1 cellular context compared by ENCODE assay signal in genomic region chr11:119205574-119206511, GRCh38.
TF ChIP-seq lines count a peak whose summit lies in the region.

CBL (plus strand) TSS chr11:119206339; CDS start chr11:119206418, 79 bp downstream.

TF ChIP-seq in GM12878, 131 proteins besides CTCF, POLR2A, EP300 and RAD21 (continued from another document and continues in another):
- TF ChIP-seq SMAD5 (IDR thresholded peaks at IDR 0.05; ENCODE audit: low read depth) (0 out of 2 replicates have a peak, but pooled peaks have one; percentile 18), YY1 (IDR thresholded peaks at IDR 0.05; ENCODE audit: low read depth, low read length) (peak; percentile 68), SMC3 (IDR thresholded peaks at IDR 0.05; ENCODE audit: borderline replicate concordance, low read length) (peak; percentile 72), CBX5 (IDR thresholded peaks at IDR 0.05; ENCODE audit: low read depth) (no peak), RELB (IDR thresholded peaks at IDR 0.05; ENCODE audit: low read depth) (no peak), SKIL (IDR thresholded peaks at IDR 0.05; ENCODE audit: low read depth, poor library complexity, severe bottlenecking) (no peak), BRCA1 (IDR thresholded peaks at IDR 0.05; ENCODE audit: low read depth, low read length) (no peak), SMARCA5 (IDR thresholded peaks at IDR 0.05) (no peak), NR2C2 (IDR thresholded peaks at IDR 0.05; ENCODE audit: borderline replicate concordance, control insufficient read depth, insufficient read length, low read depth) (no peak), PKNOX1 (IDR thresholded peaks at IDR 0.05) (no peak), BCL3 (IDR thresholded peaks at IDR 0.05; ENCODE audit: borderline replicate concordance, insufficient read depth, low read depth, low read length, poor library complexity, severe bottlenecking) (no peak), MYC (IDR thresholded peaks at IDR 0.05; ENCODE audit: insufficient read depth, insufficient read length, insufficient replicate concordance, low read length, severe bottlenecking) (no peak), E2F4 (IDR thresholded peaks at IDR 0.05; ENCODE audit: low read depth, low read length) (no peak), KAT2A (conservative IDR thresholded peaks at IDR 0.05; ENCODE audit: control insufficient read depth, low read depth, low read length) (no peak), NR2F1 (conservative IDR thresholded peaks at IDR 0.05) (peak; percentile 34), CBX3 (IDR thresholded peaks at IDR 0.05; ENCODE audit: borderline replicate concordance, low read depth) (no peak), ZNF687 (IDR thresholded peaks at IDR 0.05) (no peak), PML (IDR thresholded peaks at IDR 0.05; ENCODE audit: low read length) (no peak), RUNX3 (IDR thresholded peaks at IDR 0.05; ENCODE audit: low read length) (no peak; the same call in 1 of the 2 replicates), WRNIP1 (IDR thresholded peaks at IDR 0.05; ENCODE audit: borderline replicate concordance, low read depth, low read length) (no peak), ZSCAN29 (IDR thresholded peaks at IDR 0.05) (no peak), RFX5 (IDR thresholded peaks at IDR 0.05; ENCODE audit: low read depth, low read length) (no peak), CHD4 (IDR thresholded peaks at IDR 0.05) (no peak), POU2F2 (IDR thresholded peaks at IDR 0.05; ENCODE audit: borderline replicate concordance, low read depth, low read length) (no peak), ATF3 (IDR thresholded peaks at IDR 0.05; ENCODE audit: borderline replicate concordance, extremely low read depth, low read depth, low read length) (no peak), EED (IDR thresholded peaks at IDR 0.05; ENCODE audit: low read depth) (no peak), RAD51 (IDR thresholded peaks at IDR 0.05) (no peak), NR2C1 (IDR thresholded peaks at IDR 0.05) (no peak), IRF5 (IDR thresholded peaks at IDR 0.05; ENCODE audit: borderline replicate concordance) (no peak), BCL11A (IDR thresholded peaks at IDR 0.05; ENCODE audit: low read depth, low read length) (no peak), TCF12 (IDR thresholded peaks at IDR 0.05; ENCODE audit: low read depth, low read length) (no peak), PAX5 (IDR thresholded peaks at IDR 0.05; ENCODE audit: borderline replicate concordance, low read depth, low read length) (no peak), BHLHE40 (IDR thresholded peaks at IDR 0.05; ENCODE audit: borderline replicate concordance in 1 of 2, low read depth in 2 of 2, low read length in 1 of 2) (peak; percentile 62 to 91; a peak in 2 of 4 replicates)
- TF ChIP-seq, protein P1, sequence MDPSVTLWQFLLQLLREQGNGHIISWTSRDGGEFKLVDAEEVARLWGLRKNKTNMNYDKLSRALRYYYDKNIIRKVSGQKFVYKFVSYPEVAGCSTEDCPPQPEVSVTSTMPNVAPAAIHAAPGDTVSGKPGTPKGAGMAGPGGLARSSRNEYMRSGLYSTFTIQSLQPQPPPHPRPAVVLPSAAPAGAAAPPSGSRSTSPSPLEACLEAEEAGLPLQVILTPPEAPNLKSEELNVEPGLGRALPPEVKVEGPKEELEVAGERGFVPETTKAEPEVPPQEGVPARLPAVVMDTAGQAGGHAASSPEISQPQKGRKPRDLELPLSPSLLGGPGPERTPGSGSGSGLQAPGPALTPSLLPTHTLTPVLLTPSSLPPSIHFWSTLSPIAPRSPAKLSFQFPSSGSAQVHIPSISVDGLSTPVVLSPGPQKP (IDR thresholded peaks at IDR 0.05; ENCODE audit: low read depth, low read length), result no peak; the same call in 1 of the 2 replicates
- TF ChIP-seq, protein P2, sequence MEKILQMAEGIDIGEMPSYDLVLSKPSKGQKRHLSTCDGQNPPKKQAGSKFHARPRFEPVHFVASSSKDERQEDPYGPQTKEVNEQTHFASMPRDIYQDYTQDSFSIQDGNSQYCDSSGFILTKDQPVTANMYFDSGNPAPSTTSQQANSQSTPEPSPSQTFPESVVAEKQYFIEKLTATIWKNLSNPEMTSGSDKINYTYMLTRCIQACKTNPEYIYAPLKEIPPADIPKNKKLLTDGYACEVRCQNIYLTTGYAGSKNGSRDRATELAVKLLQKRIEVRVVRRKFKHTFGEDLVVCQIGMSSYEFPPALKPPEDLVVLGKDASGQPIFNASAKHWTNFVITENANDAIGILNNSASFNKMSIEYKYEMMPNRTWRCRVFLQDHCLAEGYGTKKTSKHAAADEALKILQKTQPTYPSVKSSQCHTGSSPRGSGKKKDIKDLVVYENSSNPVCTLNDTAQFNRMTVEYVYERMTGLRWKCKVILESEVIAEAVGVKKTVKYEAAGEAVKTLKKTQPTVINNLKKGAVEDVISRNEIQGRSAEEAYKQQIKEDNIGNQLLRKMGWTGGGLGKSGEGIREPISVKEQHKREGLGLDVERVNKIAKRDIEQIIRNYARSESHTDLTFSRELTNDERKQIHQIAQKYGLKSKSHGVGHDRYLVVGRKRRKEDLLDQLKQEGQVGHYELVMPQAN (conservative IDR thresholded peaks at IDR 0.05), result peak; percentile 80; the same call in 1 of the 2 replicates
- TF ChIP-seq, protein P3, sequence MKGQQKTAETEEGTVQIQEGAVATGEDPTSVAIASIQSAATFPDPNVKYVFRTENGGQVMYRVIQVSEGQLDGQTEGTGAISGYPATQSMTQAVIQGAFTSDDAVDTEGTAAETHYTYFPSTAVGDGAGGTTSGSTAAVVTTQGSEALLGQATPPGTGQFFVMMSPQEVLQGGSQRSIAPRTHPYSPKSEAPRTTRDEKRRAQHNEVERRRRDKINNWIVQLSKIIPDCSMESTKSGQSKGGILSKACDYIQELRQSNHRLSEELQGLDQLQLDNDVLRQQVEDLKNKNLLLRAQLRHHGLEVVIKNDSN (IDR thresholded peaks at IDR 0.05; ENCODE audit: borderline replicate concordance, extremely low read length, insufficient read depth, low read depth, low read length), result no peak
- TF ChIP-seq, protein P4, sequence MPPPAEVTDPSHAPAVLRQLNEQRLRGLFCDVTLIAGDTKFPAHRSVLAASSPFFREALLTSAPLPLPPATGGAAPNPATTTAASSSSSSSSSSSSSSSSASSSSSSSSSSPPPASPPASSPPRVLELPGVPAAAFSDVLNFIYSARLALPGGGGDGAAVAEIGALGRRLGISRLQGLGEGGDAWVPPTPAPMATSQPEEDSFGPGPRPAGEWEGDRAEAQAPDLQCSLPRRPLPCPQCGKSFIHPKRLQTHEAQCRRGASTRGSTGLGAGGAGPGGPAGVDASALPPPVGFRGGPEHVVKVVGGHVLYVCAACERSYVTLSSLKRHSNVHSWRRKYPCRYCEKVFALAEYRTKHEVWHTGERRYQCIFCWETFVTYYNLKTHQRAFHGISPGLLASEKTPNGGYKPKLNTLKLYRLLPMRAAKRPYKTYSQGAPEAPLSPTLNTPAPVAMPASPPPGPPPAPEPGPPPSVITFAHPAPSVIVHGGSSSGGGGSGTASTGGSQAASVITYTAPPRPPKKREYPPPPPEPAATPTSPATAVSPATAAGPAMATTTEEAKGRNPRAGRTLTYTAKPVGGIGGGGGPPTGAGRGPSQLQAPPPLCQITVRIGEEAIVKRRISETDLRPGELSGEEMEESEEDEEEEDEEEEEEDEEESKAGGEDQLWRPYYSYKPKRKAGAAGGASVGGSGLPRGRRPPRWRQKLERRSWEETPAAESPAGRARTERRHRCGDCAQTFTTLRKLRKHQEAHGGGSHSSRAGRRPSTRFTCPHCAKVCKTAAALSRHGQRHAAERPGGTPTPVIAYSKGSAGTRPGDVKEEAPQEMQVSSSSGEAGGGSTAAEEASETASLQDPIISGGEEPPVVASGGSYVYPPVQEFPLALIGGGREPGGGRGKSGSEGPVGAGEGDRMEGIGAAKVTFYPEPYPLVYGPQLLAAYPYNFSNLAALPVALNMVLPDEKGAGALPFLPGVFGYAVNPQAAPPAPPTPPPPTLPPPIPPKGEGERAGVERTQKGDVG (CRISPR knock-in tag; IDR thresholded peaks at IDR 0.05), result no peak
